ENCODE assay signal across 40 cellular contexts in the genomic region with DNA sequence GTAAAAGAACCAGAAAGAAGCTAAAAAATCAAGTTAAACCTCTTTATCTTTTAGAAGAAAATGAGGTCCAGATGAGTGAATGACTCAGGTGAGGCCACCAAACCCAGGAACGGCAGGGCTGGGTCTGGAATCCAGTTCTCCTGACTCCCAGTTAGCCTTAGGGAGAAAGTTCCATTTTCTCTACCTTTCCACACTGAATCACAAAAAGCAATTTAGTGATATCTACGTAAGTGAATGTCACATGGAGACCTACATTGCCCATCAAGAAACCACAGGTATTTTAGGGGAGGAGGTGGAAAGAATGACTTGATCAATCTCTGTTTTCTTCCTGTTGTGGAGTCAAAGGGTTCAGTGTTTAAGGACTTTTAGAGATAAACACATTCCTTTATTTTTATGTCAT.
DNase-seq lines count a peak whose midpoint lies in the region; ATAC-seq and TF ChIP-seq lines count a peak whose summit lies in the region.
"Had no signal": no experiment of that assay in that cellular context is flagged by ENCODE, and none has a peak within 500 bp of the region (broad histone marks: within the 10 kb centered on the region; RNA-seq: fewer than 3 reads in every experiment).

No MANE protein-coding gene starts in this region.

- TF ChIP-seq CTCF in RWPE2 (IDR thresholded peaks at IDR 0.05; ENCODE audit: poor library complexity, severe bottlenecking), result no peak
- TF ChIP-seq CTCF in epithelial cell of esophagus (IDR thresholded peaks at IDR 0.05; ENCODE audit: insufficient read depth, low read depth, low read length, missing control alignments), result no peak

- DNase-seq in GM23248 (peak; percentile 10), RWPE2 (ENCODE audit: low spot score) (no peak), epithelial cell of esophagus (ENCODE audit: low read depth) (peak; percentile 59), non-pigmented ciliary epithelial cell (ENCODE audit: low read depth) (peak; percentile 5), SKM-1 treated with dmso at 0.1 percent for 144 hours (lab: John Stamatoyannopoulos, UW; ENCODE audit: unreplicated experiment) (no peak), COLO668 (lab: John Stamatoyannopoulos, UW; ENCODE audit: unreplicated experiment) (no peak), SHP77 (lab: John Stamatoyannopoulos, UW) (no peak)
- DNase-seq: ACHN; activated CD4-positive, alpha-beta T cell treated with anti-CD3 and anti-CD28 coated beads, Interleukin-2, amount 10 ng/mL, durations not matched to agents 24 days and 14 days; activated gamma-delta T cell; activated naive CD8-positive, alpha-beta T cell treated with anti-CD3 and anti-CD28 coated beads for 36 hours; activated T-cell treated with anti-CD3 and anti-CD28 coated beads, Interleukin-2, amount 50 U/mL, for 1 hour; aorta; BE2C; caudate nucleus; CD8-positive, alpha-beta memory T cell; DND-41; esophagus squamous epithelium; GF-D8; KG1; left cardiac atrium; MM.1S; mucosa of descending colon; natural killer cell; NCI-H1105 treated with DMSO at 0.1 percent for 48 hours; NCI-H187 treated with DMSO at 0.1 percent for 48 hours; NCI-H524; occipital lobe; SIG-M5; stimulated activated CD4-positive, alpha-beta T cell treated with anti-CD3 and anti-CD28 coated beads, Interleukin-15, amount 100 ng/mL, for 24 hours; stimulated activated CD4-positive, alpha-beta T cell treated with anti-CD3 and anti-CD28 coated beads, Interleukin-4, amount 100 ng/mL, for 4 hours; SW 1271; T-helper 9 cell had no signal

- peak; percentile 74 for ATAC-seq in RWPE2 (ENCODE audit: low read depth)
- ATAC-seq in stimulated activated memory B cell treated with anti-CD40 and anti-IgM and Interleukin-4, amounts not matched to agents 10 μg/mL and 1 μg/mL and 100 μg/mL, for 72 hours, result no peak
- ATAC-seq: gastroesophageal sphincter, GM23338, left cardiac atrium, mucosa of descending colon, natural killer cell, Panc1 had no signal

- H3K4me1 Mint-ChIP-seq in stimulated activated memory B cell treated with anti-CD40 and anti-IgM and Interleukin-4, amounts not matched to agents 10 μg/mL and 1 μg/mL and 100 μg/mL, for 72 hours, result no peaks in the 10 kb centered on the region
- H3K4me1 Mint-ChIP-seq: activated CD4-positive, alpha-beta T cell treated with anti-CD3 and anti-CD28 coated beads, Interleukin-2, amount 10 ng/mL, durations not matched to agents 24 days and 14 days; activated naive CD8-positive, alpha-beta T cell treated with anti-CD3 and anti-CD28 coated beads for 36 hours; CD8-positive, alpha-beta memory T cell; GM23338; natural killer cell had no signal

- no peaks in the 10 kb centered on the region for H3K9me2 ChIP-seq in GM23248 (ENCODE audit: insufficient read depth)

- no peak overlapping the region for H3K9ac ChIP-seq in GM23248

- H3K27ac ChIP-seq in GM23248 (no peak overlapping the region), RWPE2 (ENCODE audit: poor library complexity, severe bottlenecking) (peak overlapping the region; percentile 31)
- H3K27ac ChIP-seq: esophagus squamous epithelium, gastroesophageal sphincter, HL-60, tibial nerve had no signal

- no peaks in the 10 kb centered on the region for H3F3A ChIP-seq in GM23248 (ENCODE audit: insufficient read depth)

- H3K27me3 ChIP-seq in GM23248 (replicated peaks; ENCODE audit: insufficient read depth) (no peaks in the 10 kb centered on the region), RWPE2 (ENCODE audit: insufficient read depth, poor library complexity, severe bottlenecking) (no peaks in the 10 kb centered on the region)
- H3K27me3 ChIP-seq: BE2C, esophagus squamous epithelium, tibial nerve had no signal

- no peaks in the 10 kb centered on the region for H3K9me3 Mint-ChIP-seq in stimulated activated memory B cell treated with anti-CD40 and anti-IgM and Interleukin-4, amounts not matched to agents 10 μg/mL and 1 μg/mL and 100 μg/mL, for 72 hours
- H3K9me3 Mint-ChIP-seq: activated CD4-positive, alpha-beta T cell treated with anti-CD3 and anti-CD28 coated beads, Interleukin-2, amount 10 ng/mL, durations not matched to agents 24 days and 14 days; activated naive CD8-positive, alpha-beta T cell treated with anti-CD3 and anti-CD28 coated beads for 36 hours; GM23338; natural killer cell had no signal

- no peak overlapping the region for H3K27ac Mint-ChIP-seq in stimulated activated memory B cell treated with anti-CD40 and anti-IgM and Interleukin-4, amounts not matched to agents 10 μg/mL and 1 μg/mL and 100 μg/mL, for 72 hours
- H3K27ac Mint-ChIP-seq: activated CD4-positive, alpha-beta T cell treated with anti-CD3 and anti-CD28 coated beads, Interleukin-2, amount 10 ng/mL, durations not matched to agents 24 days and 14 days; activated naive CD8-positive, alpha-beta T cell treated with anti-CD3 and anti-CD28 coated beads for 36 hours; CD8-positive, alpha-beta memory T cell; GM23338; natural killer cell had no signal

- H3K27me3 Mint-ChIP-seq in stimulated activated memory B cell treated with anti-CD40 and anti-IgM and Interleukin-4, amounts not matched to agents 10 μg/mL and 1 μg/mL and 100 μg/mL, for 72 hours, result peaks cover 8% of the 10 kb centered on the region

- in situ Hi-C loops in GM23248 (cut with MboI), result no loop called here

- WGBS in GM23248 (ENCODE audit: low coverage in 1 of 2, low lambda C conversion rate in 2 of 2, missing lambda C conversion rate in 2 of 2), 2 experiments, result 16 to 22% methylated on average over 2 of the region's 2 CpGs

- H3K36me3 Mint-ChIP-seq in stimulated activated memory B cell treated with anti-CD40 and anti-IgM and Interleukin-4, amounts not matched to agents 10 μg/mL and 1 μg/mL and 100 μg/mL, for 72 hours, result no peaks in the 10 kb centered on the region
- H3K36me3 Mint-ChIP-seq: activated naive CD8-positive, alpha-beta T cell treated with anti-CD3 and anti-CD28 coated beads for 36 hours; CD8-positive, alpha-beta memory T cell; natural killer cell had no signal

- 0 out of 2 replicates have a peak, but pooled peaks cover 7% of the 10 kb centered on the region for H3K4me1 ChIP-seq in GM23248 (ENCODE audit: insufficient read depth)
- peaks cover 10% of the 10 kb centered on the region for H3K4me1 ChIP-seq in RWPE2 (ENCODE audit: insufficient read depth, poor library complexity, severe bottlenecking)
- H3K4me1 ChIP-seq: esophagus squamous epithelium, gastroesophageal sphincter, tibial nerve had no signal

- H3K4me3 Mint-ChIP-seq in stimulated activated memory B cell treated with anti-CD40 and anti-IgM and Interleukin-4, amounts not matched to agents 10 μg/mL and 1 μg/mL and 100 μg/mL, for 72 hours, result no peak overlapping the region
- H3K4me3 Mint-ChIP-seq: activated CD4-positive, alpha-beta T cell treated with anti-CD3 and anti-CD28 coated beads, Interleukin-2, amount 10 ng/mL, durations not matched to agents 24 days and 14 days; activated naive CD8-positive, alpha-beta T cell treated with anti-CD3 and anti-CD28 coated beads for 36 hours; CD8-positive, alpha-beta memory T cell; GM23338; natural killer cell had no signal

- no peaks in the 10 kb centered on the region for H3K36me3 ChIP-seq in GM23248 (ENCODE audit: low read depth)
- no peaks in the 10 kb centered on the region for H3K36me3 ChIP-seq in RWPE2 (ENCODE audit: low read depth)
- H3K36me3 ChIP-seq: esophagus squamous epithelium, gastroesophageal sphincter, tibial nerve had no signal

- H3K9me3 ChIP-seq in GM23248 (ENCODE audit: low read depth) (no peaks in the 10 kb centered on the region), RWPE2 (ENCODE audit: severe bottlenecking) (no peaks in the 10 kb centered on the region)
- H3K9me3 ChIP-seq: BE2C, esophagus squamous epithelium, gastroesophageal sphincter, mucosa of descending colon, tibial nerve had no signal

- H4K20me1 ChIP-seq in GM23248 (ENCODE audit: insufficient read depth), result no peaks in the 10 kb centered on the region

- no peak overlapping the region for H2AFZ ChIP-seq in GM23248
- H2AFZ ChIP-seq: GM23338 had no signal

- no peak overlapping the region for H3K4me3 ChIP-seq in GM23248
- H3K4me3 ChIP-seq in RWPE2 (ENCODE audit: severe bottlenecking), result no peak overlapping the region
- no peak overlapping the region for H3K4me3 ChIP-seq in epithelial cell of esophagus (ENCODE audit: low read length)
- H3K4me3 ChIP-seq: esophagus squamous epithelium, gastroesophageal sphincter, GM23338, lung, mucosa of descending colon, tibial nerve had no signal

- H3K79me2 ChIP-seq in GM23248 (ENCODE audit: insufficient read depth), result no peaks in the 10 kb centered on the region

- no peak overlapping the region for H3K4me2 ChIP-seq in GM23248 (ENCODE audit: unreplicated experiment)
- H3K4me2 ChIP-seq: GM23338 had no signal

Comparison
In these comparisons a context has a peak if more than half of its experiments do, and no peak if none do; other contexts are left out.
1. DNase-seq: peak in GM23248 (single experiment), epithelial cell of esophagus (single experiment) and non-pigmented ciliary epithelial cell (single experiment); none in RWPE2 (single experiment), SKM-1 treated with dmso at 0.1 percent for 144 hours (single experiment), COLO668 (single experiment) and SHP77 (0 of 2).